16 cellular contexts compared by ENCODE assay signal in genomic region chr14:67311868-67312267, GRCh38. TPM values are rescaled to one million over a fixed set of nuclear protein-coding genes. Genes with fewer than 3 reads are reported as not detected.
DNase-seq lines count a peak whose midpoint lies in the region; ATAC-seq, FAIRE-seq and TF ChIP-seq lines count a peak whose summit lies in the region.
"Had no signal": no experiment of that assay in that cellular context is flagged by ENCODE, and none has a peak within 500 bp of the region (broad histone marks: within the 10 kb centered on the region; RNA-seq: fewer than 3 reads in every experiment).

No MANE protein-coding gene starts in this region.

- TF ChIP-seq CTCF in HCT116 (IDR thresholded peaks at IDR 0.05 in 2 of 3, conservative IDR thresholded peaks at IDR 0.05 in 1 of 3; ENCODE audit: borderline replicate concordance in 1 of 3, insufficient read depth in 1 of 3, low read depth in 2 of 3, low read length in 2 of 3) = no peak
- no peak for TF ChIP-seq CTCF in H1 (IDR thresholded peaks at IDR 0.05; ENCODE audit: control extremely low read depth in 1 of 3, insufficient read depth in 1 of 3, low read depth in 1 of 3, low read length in 3 of 3)
- no peak for TF ChIP-seq CTCF in HepG2 (CRISPR knock-in tag; IDR thresholded peaks at IDR 0.05)

- no peak overlapping the region for H4K91ac ChIP-seq in H1 (replicated peaks; ENCODE audit: insufficient read length, low read length)

- H3K79me1 ChIP-seq in H1 (ENCODE audit: low read depth, low read length) = no peaks in the 10 kb centered on the region

- H3K79me2 ChIP-seq in HCT116 (ENCODE audit: insufficient read depth, low read length) (no peaks in the 10 kb centered on the region), H1 (ENCODE audit: control insufficient read depth in 1 of 2, insufficient read depth in 2 of 2, low read length in 2 of 2) (no peaks in the 10 kb centered on the region), HepG2 (ENCODE audit: insufficient read depth, low read length) (no peaks in the 10 kb centered on the region)

- H3K27ac ChIP-seq in HCT116 (ENCODE audit: low read depth, low read length) (no peak overlapping the region), H1 (ENCODE audit: low read depth, low read length) (no peak overlapping the region), HepG2 (ENCODE audit: extremely low read length, insufficient read depth, low read length) (peak overlapping the region; percentile 38)

- no peak overlapping the region for H2BK15ac ChIP-seq in H1 (ENCODE audit: low read length)

- H2BK120ac ChIP-seq in H1 (replicated peaks; ENCODE audit: low read depth, low read length) = no peak overlapping the region

- H2AFZ ChIP-seq in HCT116 (ENCODE audit: low read depth, low read length, poor library complexity, severe bottlenecking) (no peak overlapping the region), H1 (ENCODE audit: low read length) (no peak overlapping the region), HepG2 (ENCODE audit: low read length) (no peak overlapping the region)

- TF ChIP-seq POLR2A in HCT116 (IDR thresholded peaks at IDR 0.05; ENCODE audit: borderline replicate concordance, extremely low read depth, insufficient read depth, insufficient read length) = no peak
- no peak for TF ChIP-seq POLR2A in H1 (IDR thresholded peaks at IDR 0.05; ENCODE audit: control extremely low read depth in 1 of 2, low read depth in 2 of 2, low read length in 2 of 2)
- TF ChIP-seq POLR2A in HepG2 (IDR thresholded peaks at IDR 0.05; ENCODE audit: insufficient read depth in 1 of 2, low read depth in 2 of 2, low read length in 2 of 2) = no peak

- TF ChIP-seq RAD21 in HCT116 (IDR thresholded peaks at IDR 0.05; ENCODE audit: low read depth) (no peak), H1 (IDR thresholded peaks at IDR 0.05 in 1 of 2, conservative IDR thresholded peaks at IDR 0.05 in 1 of 2; ENCODE audit: low read depth in 2 of 2, low read length in 2 of 2) (no peak), HepG2 (CRISPR knock-in tag; IDR thresholded peaks at IDR 0.05) (no peak)

- intact Hi-C loops in HCT116 (cut with micrococcal nuclease) (no loop called here), HepG2 (cut with micrococcal nuclease; ENCODE audit: unreplicated experiment) (no loop called here), posterior vena cava (cut with DNase I) (no loop called here)

- H3K18ac ChIP-seq in H1 (ENCODE audit: extremely low read depth, low read length) = no peak overlapping the region

- H3K14ac ChIP-seq in H1 (ENCODE audit: insufficient read length) = no peak overlapping the region

- no peak overlapping the region for H2BK12ac ChIP-seq in H1 (ENCODE audit: low read depth, low read length)

- no peak overlapping the region for H3K23ac ChIP-seq in H1 (ENCODE audit: insufficient read length)

- no peak overlapping the region for H3K56ac ChIP-seq in H1 (replicated peaks; ENCODE audit: insufficient read length, low read depth, low read length)

- H3K9me3 ChIP-seq in HCT116 (ENCODE audit: control insufficient read depth in 1 of 2, insufficient read depth in 1 of 2, low read depth in 1 of 2, low read length in 2 of 2) (no peaks in the 10 kb centered on the region), H1 (ENCODE audit: insufficient read depth in 2 of 2, low read depth in 1 of 2, low read length in 1 of 2) (no peaks in the 10 kb centered on the region), HepG2 (ENCODE audit: low read length) (no peaks in the 10 kb centered on the region)

- H4K8ac ChIP-seq in H1 (ENCODE audit: extremely low read depth, insufficient read depth, low read length) = no peak overlapping the region

- H3K36me3 ChIP-seq in HCT116 (ENCODE audit: control insufficient read depth in 1 of 2, insufficient read depth in 2 of 2, low read length in 2 of 2) = peaks cover 0 to 6% of the 10 kb centered on the region in 2 experiments; a peak in 1 of 4 replicates
- peaks cover 0 to 9% (median 0%) of the 10 kb centered on the region in 4 experiments; a peak in 1 of 8 replicates for H3K36me3 ChIP-seq in H1 (ENCODE audit: control insufficient read depth in 2 of 4, insufficient read depth in 4 of 4, low read length in 3 of 4)
- H3K36me3 ChIP-seq in HepG2 (replicated peaks in 1 of 2; ENCODE audit: control insufficient read depth in 1 of 2, insufficient read depth in 2 of 2, low read length in 2 of 2) = peaks cover 0 to 2% of the 10 kb centered on the region in 2 experiments; a peak in 1 of 5 replicates

- no peaks in the 10 kb centered on the region for H3K27me3 ChIP-seq in HCT116 (ENCODE audit: insufficient read depth, low read length)
- H3K27me3 ChIP-seq in H1 (replicated peaks in 1 of 4; ENCODE audit: control insufficient read depth in 3 of 4, extremely low read depth in 1 of 4, insufficient read depth in 3 of 4, low read length in 3 of 4) = no peaks in the 10 kb centered on the region
- no peaks in the 10 kb centered on the region; a peak in 1 of 5 replicates for H3K27me3 ChIP-seq in HepG2 (ENCODE audit: control insufficient read depth in 1 of 2, insufficient read depth in 2 of 2, low read length in 2 of 2)

- RAD21 ChIA-PET in HCT116 (lab: Charles Lee; ENCODE audit: low non-redundant PET in 1 of 2, low total read pairs in 2 of 2, uncharacterized antibody in 2 of 2, unreplicated experiment in 2 of 2) = no interaction called here

- ATAC-seq in HCT116 = peak; percentile 40; the same call in 1 of the 2 replicates
- ATAC-seq in HepG2 = peak; percentile 78
- no peak for ATAC-seq in GM18502 (IDR thresholded peaks at IDR 0.05; ENCODE audit: poor library complexity, unreplicated experiment)
- ATAC-seq: K562 had no signal

- H3K4me2 ChIP-seq in HCT116 (ENCODE audit: low read length) (no peak overlapping the region), H1 (ENCODE audit: insufficient read depth in 1 of 2, low read depth in 2 of 2, low read length in 2 of 2) (no peak overlapping the region), HepG2 (ENCODE audit: low read depth, low read length) (peak overlapping the region; percentile 48; the same call in 1 of the 2 replicates)

- H3K4me3 ChIP-seq in HCT116 (replicated peaks in 1 of 2; ENCODE audit: low read depth in 1 of 2, low read length in 2 of 2) (no peak overlapping the region), H1 (ENCODE audit: extremely low read depth in 1 of 4, insufficient read depth in 2 of 4, low read depth in 3 of 4, low read length in 4 of 4) (no peak overlapping the region), HepG2 (replicated peaks in 1 of 3; ENCODE audit: insufficient read depth in 1 of 3, low read depth in 2 of 3, low read length in 3 of 3) (no peak overlapping the region)
- H3K4me3 ChIP-seq: K562 had no signal

- H3K9ac ChIP-seq in HCT116 (ENCODE audit: low read length) = no peak overlapping the region
- no peak overlapping the region for H3K9ac ChIP-seq in H1 (replicated peaks in 1 of 4; ENCODE audit: extremely low read depth in 1 of 4, low read depth in 3 of 4, low read length in 3 of 4)
- H3K9ac ChIP-seq in HepG2 (ENCODE audit: insufficient read depth, low read depth, low read length) = no peak overlapping the region

- no peak overlapping the region for H2BK5ac ChIP-seq in H1 (ENCODE audit: low read depth, low read length)

- H2AK5ac ChIP-seq in H1 (ENCODE audit: low read depth, low read length) = no peak overlapping the region

- H3K23me2 ChIP-seq in H1 (ENCODE audit: low read depth, low read length) = no peaks in the 10 kb centered on the region; the same call in 1 of the 2 replicates

- H3K4ac ChIP-seq in H1 (replicated peaks; ENCODE audit: insufficient read length, low read depth, low read length) = no peak overlapping the region

- no TSS peak for BruUV-seq in HCT116 (replicated peaks; lab: Mats Ljungman, UMichigan)
- BruUV-seq in HepG2 (replicated peaks; lab: Mats Ljungman, UMichigan) = no TSS peak

- H4K5ac ChIP-seq in H1 (ENCODE audit: insufficient read length, low read depth, low read length) = no peak overlapping the region

- POLR2A ChIA-PET in HCT116 (lab: Charles Lee) (no interaction called here), H1 (lab: Charles Lee; ENCODE audit: partially characterized antibody) (interaction anchor here (2.4 kb wide), 1 partner anchor 70 kb away, joined by 5 read pairs; the partner anchor contains the start of gene PALS1), HepG2 (lab: Yijun Ruan, JAX) (interaction anchor here (1.4 to 1.7 kb wide), 2 partner anchors 48 to 70 kb away, joined by 3 to 8 read pairs; partner anchors contain the start of genes ATP6V1D and EIF2S1)

- H3K4me1 ChIP-seq in HCT116 (ENCODE audit: control insufficient read depth in 1 of 2, insufficient read depth in 2 of 2, low read length in 2 of 2) (no peaks in the 10 kb centered on the region), H1 (replicated peaks in 1 of 4; ENCODE audit: control insufficient read depth in 3 of 4, insufficient read depth in 4 of 4, low read length in 3 of 4) (no peaks in the 10 kb centered on the region), HepG2 (ENCODE audit: insufficient read depth, low read length) (peaks cover 30% of the 10 kb centered on the region)

- DNase-seq in HCT116 (ENCODE audit: low read depth, low spot score) (no peak), NCI-H2107 treated with DMSO at 0.1 percent for 48 hours (lab: John Stamatoyannopoulos, UW; ENCODE audit: unreplicated experiment) (peak; percentile 75), H1 (ENCODE audit: low read depth in 1 of 2, low spot score in 2 of 2) (no peak), HepG2 (ENCODE audit: low spot score) (peak; percentile 71), SHP77 treated with DMSO at 0.1 percent for 48 hours (lab: John Stamatoyannopoulos, UW) (no peak), posterior vena cava (ENCODE audit: low spot score) (no peak)
- DNase-seq: CD4-positive, alpha-beta T cell; H9; NCI-H1092 treated with DMSO at 0.1 percent for 48 hours; NCI-H1694 treated with DMSO at 0.1 percent for 48 hours; NCI-H2171; NCI-H446 treated with DMSO at 0.1 percent for 48 hours; NCI-H748 treated with DMSO at 0.1 percent for 48 hours had no signal

- 96% methylated on average over 2 of the region's 2 CpGs; no CpG with 5 or more reads in 1 of the 2 experiments for WGBS in H1 (ENCODE audit: extremely low coverage in 1 of 2, insufficient coverage in 1 of 2, insufficient read length in 1 of 2, insufficient replicate concordance in 2 of 2, low coverage in 1 of 2, low lambda C conversion rate in 2 of 2, missing lambda C conversion rate in 1 of 2), 2 experiments
- 0% methylated on average over 2 of the region's 2 CpGs for WGBS in HepG2 (ENCODE audit: low lambda C conversion rate)

- H4K20me1 ChIP-seq in HCT116 (ENCODE audit: insufficient read depth) (no peaks in the 10 kb centered on the region), H1 (replicated peaks in 1 of 2; ENCODE audit: control insufficient read depth in 1 of 2, insufficient read depth in 2 of 2, low read length in 2 of 2) (no peaks in the 10 kb centered on the region), HepG2 (ENCODE audit: insufficient read depth, low read length) (no peaks in the 10 kb centered on the region)

- FAIRE-seq in H1 (lab: Jason Lieb, UNC) (peak; percentile 19), HepG2 (lab: Jason Lieb, UNC) (peak; percentile 85)
- FAIRE-seq: K562, RCC 7860 had no signal

- in situ Hi-C loops in HepG2 (cut with HindIII; ENCODE audit: extremely low pct_ligation_motif_present, low pct_unique_long_range_greater_than_20kb) = no loop called here

- no peaks in the 10 kb centered on the region for H3K9me2 ChIP-seq in HCT116 (ENCODE audit: insufficient read depth)

- H2BK20ac ChIP-seq in H1 (ENCODE audit: low read length) = no peak overlapping the region

- no peak for TF ChIP-seq EP300 in H1 (IDR thresholded peaks at IDR 0.05; ENCODE audit: borderline replicate concordance in 1 of 2, low read depth in 2 of 2, low read length in 2 of 2)
- TF ChIP-seq EP300 in HepG2 (IDR thresholded peaks at IDR 0.05; ENCODE audit: low read depth in 2 of 2, low read length in 2 of 2) = peak in 1 of 2 experiments; percentile 24; a peak in 1 of 4 replicates
- peak; percentile 44; the same call in 1 of the 2 replicates for TF ChIP-seq EP300 in HepG2 (CRISPR knock-in tag; IDR thresholded peaks at IDR 0.05; ENCODE audit: borderline replicate concordance)

- CTCF ChIA-PET in HCT116 (lab: Charles Lee) (interaction anchor here (1.4 kb wide), 1 partner anchor 26 kb away, joined by 4 read pairs; no protein-coding TSS in a partner anchor), H1 (lab: Charles Lee; ENCODE audit: partially characterized antibody) (interaction anchor here (0.9 to 1.1 kb wide), 2 partner anchors 16 to 59 kb away, joined by 3 to 4 read pairs; no protein-coding TSS in a partner anchor), HepG2 (lab: Yijun Ruan, JAX; ENCODE audit: low intra/inter-chr PET ratio, low total read pairs) (no interaction called here)

RNA-seq across cellular contexts. Expression of gene ATP6V1D, which starts 47.7 kb away (rescaled TPM):
- total RNA-seq in HCT116 (2021; ENCODE audit: unreplicated experiment) (38.5 TPM), HepG2 (2016; rRNA removed; fragmentation: Illumina TruSeq; extraction: Trizol) (53.9 and 70.9 TPM in 2 replicates), posterior vena cava (10 to 100 TPM; 48.9 to 56.0 TPM)
- 15.9 and 21.2 TPM in 2 replicates for polyA plus RNA-seq in HCT116 (2012)
- 76.3 and 76.8 TPM in 2 replicates for total RNA-seq in H1 (2021; fragmentation: NEBNext Ultra II Directional; extraction: Animal tissue kit (Norgen Biotek cat#: 25700))
- polyA plus RNA-seq in H1 (2011; rRNA removed) (19.1 and 45.1 TPM in 2 replicates), HepG2 (2011; rRNA removed) (13.8 and 16.8 TPM in 2 replicates)
- polyA plus RNA-seq in H1 (2011; cell fraction: cytosol; rRNA removed) = 39.3 TPM
- 12.1 TPM for polyA plus RNA-seq in H1 (2011; cell fraction: nucleus; rRNA removed)
- polyA plus RNA-seq in H1 (2012, experiment 1 of 2) = 41.3 to 62.4 TPM (median 52.3 TPM) in 4 replicates
- polyA plus RNA-seq in H1 (2012, experiment 2 of 2) = 6.1 TPM
- 47.9 TPM for polyA plus RNA-seq in H1 (2013, experiment 1 of 2)
- polyA plus RNA-seq in H1 (2013, experiment 2 of 2) = 46.0 TPM
- 38.1 and 52.6 TPM in 2 replicates for polyA minus RNA-seq in H1 (2011; rRNA and poly(A)+ RNA removed)
- polyA minus RNA-seq in H1 (2011; cell fraction: cytosol; rRNA and poly(A)+ RNA removed) = 30.2 TPM
- polyA minus RNA-seq in H1 (2011; cell fraction: nucleus; rRNA and poly(A)+ RNA removed) = 48.6 TPM
- 14.1 and 14.4 TPM in 2 replicates for total RNA-seq in HepG2 (2016; cell fraction: cytosol; rRNA removed; fragmentation: Illumina TruSeq; extraction: Trizol; ENCODE audit: low read depth)
- total RNA-seq in HepG2 (2016; cell fraction: insoluble cytoplasmic fraction; rRNA removed; fragmentation: Illumina TruSeq; extraction: Trizol) = 56.3 and 81.7 TPM in 2 replicates
- 24.1 and 24.3 TPM in 2 replicates for total RNA-seq in HepG2 (2016; cell fraction: membrane; rRNA removed; fragmentation: Illumina TruSeq; extraction: Trizol)
- 38.4 and 39.1 TPM in 2 replicates for total RNA-seq in HepG2 (2016; cell fraction: nucleus; rRNA removed; fragmentation: Illumina TruSeq; extraction: Trizol)
- polyA plus RNA-seq in HepG2 (2011; cell fraction: cytosol; rRNA removed) = 8.5 and 12.6 TPM in 2 replicates
- polyA plus RNA-seq in HepG2 (2011; cell fraction: nucleus; rRNA removed) = 2.8 and 5.5 TPM in 2 replicates
- polyA plus RNA-seq in HepG2 (2012) = 11.4 and 15.8 TPM in 2 replicates
- polyA plus RNA-seq in HepG2 (2016; cell fraction: cytosol; fragmentation: Illumina TruSeq; extraction: Trizol; ENCODE audit: low read depth) = 8.2 and 12.5 TPM in 2 replicates
- 59.2 and 77.2 TPM in 2 replicates for polyA plus RNA-seq in HepG2 (2016; cell fraction: insoluble cytoplasmic fraction; fragmentation: Illumina TruSeq; extraction: Trizol; ENCODE audit: low read depth)
- 14.9 and 19.0 TPM in 2 replicates for polyA plus RNA-seq in HepG2 (2016; cell fraction: membrane; fragmentation: Illumina TruSeq; extraction: Trizol; ENCODE audit: low read depth)
- 26.0 and 30.8 TPM in 2 replicates for polyA plus RNA-seq in HepG2 (2016; cell fraction: nucleus; fragmentation: Illumina TruSeq; extraction: Trizol; ENCODE audit: insufficient read depth, low read depth)
- 12.2 and 45.3 TPM in 2 replicates for polyA minus RNA-seq in HepG2 (2011; rRNA and poly(A)+ RNA removed; ENCODE audit: low replicate concordance)
- 14.9 and 15.7 TPM in 2 replicates for polyA minus RNA-seq in HepG2 (2011; cell fraction: cytosol; rRNA and poly(A)+ RNA removed)
- polyA minus RNA-seq in HepG2 (2011; cell fraction: nucleus; rRNA and poly(A)+ RNA removed) = 31.9 and 39.3 TPM in 2 replicates

RNA-seq across cellular contexts. Expression of gene EIF2S1, which starts 48.3 kb away (rescaled TPM):
- total RNA-seq in HCT116 (2021; ENCODE audit: unreplicated experiment) = 192 TPM
- 127 and 163 TPM in 2 replicates for polyA plus RNA-seq in HCT116 (2012)
- 145 and 146 TPM in 2 replicates for total RNA-seq in H1 (2021; fragmentation: NEBNext Ultra II Directional; extraction: Animal tissue kit (Norgen Biotek cat#: 25700))
- 23.2 and 35.1 TPM in 2 replicates for polyA plus RNA-seq in H1 (2011; rRNA removed)
- 104 TPM for polyA plus RNA-seq in H1 (2011; cell fraction: cytosol; rRNA removed)
- 7.8 TPM for polyA plus RNA-seq in H1 (2011; cell fraction: nucleus; rRNA removed)
- 146 to 227 TPM (median 158 TPM) in 4 replicates for polyA plus RNA-seq in H1 (2012, experiment 1 of 2)
- polyA plus RNA-seq in H1 (2012, experiment 2 of 2) = 15.9 TPM
- polyA plus RNA-seq in H1 (2013, experiment 1 of 2) = 50.5 TPM
- polyA plus RNA-seq in H1 (2013, experiment 2 of 2) = 49.1 TPM
- polyA minus RNA-seq in H1 (2011; rRNA and poly(A)+ RNA removed) = 59.8 and 82.9 TPM in 2 replicates
- polyA minus RNA-seq in H1 (2011; cell fraction: cytosol; rRNA and poly(A)+ RNA removed) = 63.3 TPM
- 30.1 TPM for polyA minus RNA-seq in H1 (2011; cell fraction: nucleus; rRNA and poly(A)+ RNA removed)
- total RNA-seq in HepG2 (2016; rRNA removed; fragmentation: Illumina TruSeq; extraction: Trizol) = 246 and 389 TPM in 2 replicates
- 59.3 and 60.0 TPM in 2 replicates for total RNA-seq in HepG2 (2016; cell fraction: cytosol; rRNA removed; fragmentation: Illumina TruSeq; extraction: Trizol; ENCODE audit: low read depth)
- 252 and 396 TPM in 2 replicates for total RNA-seq in HepG2 (2016; cell fraction: insoluble cytoplasmic fraction; rRNA removed; fragmentation: Illumina TruSeq; extraction: Trizol)
- 74.9 and 81.0 TPM in 2 replicates for total RNA-seq in HepG2 (2016; cell fraction: membrane; rRNA removed; fragmentation: Illumina TruSeq; extraction: Trizol)
- total RNA-seq in HepG2 (2016; cell fraction: nucleus; rRNA removed; fragmentation: Illumina TruSeq; extraction: Trizol) = 59.4 and 61.7 TPM in 2 replicates
- polyA plus RNA-seq in HepG2 (2011; rRNA removed) = 40.7 and 49.1 TPM in 2 replicates
- polyA plus RNA-seq in HepG2 (2011; cell fraction: cytosol; rRNA removed) = 27.7 and 40.2 TPM in 2 replicates
- 9.8 and 13.1 TPM in 2 replicates for polyA plus RNA-seq in HepG2 (2011; cell fraction: nucleus; rRNA removed)
- 106 and 109 TPM in 2 replicates for polyA plus RNA-seq in HepG2 (2012)
- 54.1 and 56.5 TPM in 2 replicates for polyA plus RNA-seq in HepG2 (2016; cell fraction: cytosol; fragmentation: Illumina TruSeq; extraction: Trizol; ENCODE audit: low read depth)
- polyA plus RNA-seq in HepG2 (2016; cell fraction: insoluble cytoplasmic fraction; fragmentation: Illumina TruSeq; extraction: Trizol; ENCODE audit: low read depth) = 301 and 323 TPM in 2 replicates
- 52.2 and 52.4 TPM in 2 replicates for polyA plus RNA-seq in HepG2 (2016; cell fraction: membrane; fragmentation: Illumina TruSeq; extraction: Trizol; ENCODE audit: low read depth)
- 79.2 and 81.5 TPM in 2 replicates for polyA plus RNA-seq in HepG2 (2016; cell fraction: nucleus; fragmentation: Illumina TruSeq; extraction: Trizol; ENCODE audit: insufficient read depth, low read depth)
- polyA minus RNA-seq in HepG2 (2011; rRNA and poly(A)+ RNA removed; ENCODE audit: low replicate concordance) = 11.1 and 67.7 TPM in 2 replicates
- polyA minus RNA-seq in HepG2 (2011; cell fraction: cytosol; rRNA and poly(A)+ RNA removed) = 39.7 and 43.5 TPM in 2 replicates
- 23.6 and 30.6 TPM in 2 replicates for polyA minus RNA-seq in HepG2 (2011; cell fraction: nucleus; rRNA and poly(A)+ RNA removed)
- total RNA-seq in posterior vena cava = 10 to 100 TPM; 55.5 to 56.3 TPM

Comparison
In these comparisons a context has a peak if more than half of its experiments do, and no peak if none do; other contexts are left out.
1. DNase-seq: peak in NCI-H2107 treated with DMSO at 0.1 percent for 48 hours (single experiment) and HepG2 (single experiment); none in HCT116 (single experiment), H1 (0 of 2), SHP77 treated with DMSO at 0.1 percent for 48 hours (single experiment) and posterior vena cava (single experiment).